ENCODE assay signal across 2 cellular contexts in the genomic region with DNA sequence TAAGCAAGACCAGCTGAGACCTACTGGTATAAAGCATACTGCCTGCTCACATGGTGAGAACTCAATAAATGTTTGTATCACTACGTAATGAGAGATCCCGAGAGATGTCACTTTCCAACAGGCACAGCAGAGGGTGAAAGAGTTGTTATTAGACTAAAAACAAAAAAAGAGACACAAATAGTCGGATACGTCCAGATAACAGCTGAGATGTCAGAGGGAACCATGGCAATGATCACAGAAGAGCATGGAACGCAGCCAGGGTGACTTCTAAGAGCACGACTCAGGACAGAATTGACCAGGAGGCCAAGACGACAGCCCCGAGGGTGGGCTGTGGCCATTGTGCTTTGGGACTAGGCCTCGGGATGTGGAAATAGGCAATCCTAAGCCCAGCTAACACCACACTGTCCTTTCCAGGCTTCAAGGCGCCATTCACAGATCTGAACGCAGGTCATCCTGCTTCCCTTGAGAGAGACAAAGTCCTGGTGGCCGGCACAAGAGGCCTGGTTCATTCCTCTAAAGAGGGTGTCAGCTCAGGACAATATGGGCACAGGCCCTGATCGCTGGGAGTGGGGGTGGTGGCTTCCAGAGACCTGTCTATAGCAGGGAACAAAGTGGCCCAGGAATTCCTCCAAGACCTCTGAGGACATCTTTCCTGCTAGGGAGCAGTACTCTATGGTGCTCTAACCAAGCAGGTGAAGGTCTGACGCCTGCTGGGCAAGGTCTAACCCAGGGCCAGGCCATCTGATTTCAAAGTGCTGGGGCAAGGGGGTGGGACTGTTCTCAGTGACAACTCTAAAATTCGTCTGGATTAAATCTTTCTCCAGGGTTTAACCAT.
TF ChIP-seq lines count a peak whose summit lies in the region.

No MANE protein-coding gene starts in this region.

TF ChIP-seq in SK-N-SH, 30 proteins besides CTCF, POLR2A, EP300 and RAD21 (continued from another document):
- TF ChIP-seq, protein P1, sequence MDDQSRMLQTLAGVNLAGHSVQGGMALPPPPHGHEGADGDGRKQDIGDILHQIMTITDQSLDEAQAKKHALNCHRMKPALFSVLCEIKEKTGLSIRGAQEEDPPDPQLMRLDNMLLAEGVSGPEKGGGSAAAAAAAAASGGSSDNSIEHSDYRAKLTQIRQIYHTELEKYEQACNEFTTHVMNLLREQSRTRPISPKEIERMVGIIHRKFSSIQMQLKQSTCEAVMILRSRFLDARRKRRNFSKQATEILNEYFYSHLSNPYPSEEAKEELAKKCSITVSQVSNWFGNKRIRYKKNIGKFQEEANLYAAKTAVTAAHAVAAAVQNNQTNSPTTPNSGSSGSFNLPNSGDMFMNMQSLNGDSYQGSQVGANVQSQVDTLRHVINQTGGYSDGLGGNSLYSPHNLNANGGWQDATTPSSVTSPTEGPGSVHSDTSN (IDR thresholded peaks at IDR 0.05) = no peak

TF ChIP-seq in SK-N-SH treated with all-trans-retinoic acid at 6 μM for 48 hours, 23 proteins besides CTCF, POLR2A, EP300 and RAD21 (continued from another document):
- TF ChIP-seq, protein P2, sequence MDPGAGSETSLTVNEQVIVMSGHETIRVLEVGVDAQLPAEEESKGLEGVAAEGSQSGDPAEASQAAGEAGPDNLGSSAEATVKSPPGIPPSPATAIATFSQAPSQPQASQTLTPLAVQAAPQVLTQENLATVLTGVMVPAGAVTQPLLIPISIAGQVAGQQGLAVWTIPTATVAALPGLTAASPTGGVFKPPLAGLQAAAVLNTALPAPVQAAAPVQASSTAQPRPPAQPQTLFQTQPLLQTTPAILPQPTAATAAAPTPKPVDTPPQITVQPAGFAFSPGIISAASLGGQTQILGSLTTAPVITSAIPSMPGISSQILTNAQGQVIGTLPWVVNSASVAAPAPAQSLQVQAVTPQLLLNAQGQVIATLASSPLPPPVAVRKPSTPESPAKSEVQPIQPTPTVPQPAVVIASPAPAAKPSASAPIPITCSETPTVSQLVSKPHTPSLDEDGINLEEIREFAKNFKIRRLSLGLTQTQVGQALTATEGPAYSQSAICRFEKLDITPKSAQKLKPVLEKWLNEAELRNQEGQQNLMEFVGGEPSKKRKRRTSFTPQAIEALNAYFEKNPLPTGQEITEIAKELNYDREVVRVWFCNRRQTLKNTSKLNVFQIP (CRISPR knock-in tag; IDR thresholded peaks at IDR 0.05; ENCODE audit: borderline replicate concordance, low read depth) = no peak
- TF ChIP-seq, protein P3, sequence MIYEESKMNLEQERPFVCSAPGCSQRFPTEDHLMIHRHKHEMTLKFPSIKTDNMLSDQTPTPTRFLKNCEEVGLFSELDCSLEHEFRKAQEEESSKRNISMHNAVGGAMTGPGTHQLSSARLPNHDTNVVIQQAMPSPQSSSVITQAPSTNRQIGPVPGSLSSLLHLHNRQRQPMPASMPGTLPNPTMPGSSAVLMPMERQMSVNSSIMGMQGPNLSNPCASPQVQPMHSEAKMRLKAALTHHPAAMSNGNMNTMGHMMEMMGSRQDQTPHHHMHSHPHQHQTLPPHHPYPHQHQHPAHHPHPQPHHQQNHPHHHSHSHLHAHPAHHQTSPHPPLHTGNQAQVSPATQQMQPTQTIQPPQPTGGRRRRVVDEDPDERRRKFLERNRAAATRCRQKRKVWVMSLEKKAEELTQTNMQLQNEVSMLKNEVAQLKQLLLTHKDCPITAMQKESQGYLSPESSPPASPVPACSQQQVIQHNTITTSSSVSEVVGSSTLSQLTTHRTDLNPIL (CRISPR knock-in tag; IDR thresholded peaks at IDR 0.05; ENCODE audit: low read depth) = no peak
- TF ChIP-seq GLIS3 (CRISPR knock-in tag; IDR thresholded peaks at IDR 0.05) = no peak
- TF ChIP-seq, protein P4, sequence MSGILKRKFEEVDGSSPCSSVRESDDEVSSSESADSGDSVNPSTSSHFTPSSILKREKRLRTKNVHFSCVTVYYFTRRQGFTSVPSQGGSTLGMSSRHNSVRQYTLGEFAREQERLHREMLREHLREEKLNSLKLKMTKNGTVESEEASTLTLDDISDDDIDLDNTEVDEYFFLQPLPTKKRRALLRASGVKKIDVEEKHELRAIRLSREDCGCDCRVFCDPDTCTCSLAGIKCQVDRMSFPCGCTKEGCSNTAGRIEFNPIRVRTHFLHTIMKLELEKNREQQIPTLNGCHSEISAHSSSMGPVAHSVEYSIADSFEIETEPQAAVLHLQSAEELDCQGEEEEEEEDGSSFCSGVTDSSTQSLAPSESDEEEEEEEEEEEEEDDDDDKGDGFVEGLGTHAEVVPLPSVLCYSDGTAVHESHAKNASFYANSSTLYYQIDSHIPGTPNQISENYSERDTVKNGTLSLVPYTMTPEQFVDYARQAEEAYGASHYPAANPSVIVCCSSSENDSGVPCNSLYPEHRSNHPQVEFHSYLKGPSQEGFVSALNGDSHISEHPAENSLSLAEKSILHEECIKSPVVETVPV (CRISPR knock-in tag; IDR thresholded peaks at IDR 0.05) = no peak
- TF ChIP-seq ESRRG (CRISPR knock-in tag; IDR thresholded peaks at IDR 0.05) = no peak
- no peak for TF ChIP-seq TOX (CRISPR knock-in tag; IDR thresholded peaks at IDR 0.05; ENCODE audit: borderline replicate concordance)
- TF ChIP-seq, protein P5, sequence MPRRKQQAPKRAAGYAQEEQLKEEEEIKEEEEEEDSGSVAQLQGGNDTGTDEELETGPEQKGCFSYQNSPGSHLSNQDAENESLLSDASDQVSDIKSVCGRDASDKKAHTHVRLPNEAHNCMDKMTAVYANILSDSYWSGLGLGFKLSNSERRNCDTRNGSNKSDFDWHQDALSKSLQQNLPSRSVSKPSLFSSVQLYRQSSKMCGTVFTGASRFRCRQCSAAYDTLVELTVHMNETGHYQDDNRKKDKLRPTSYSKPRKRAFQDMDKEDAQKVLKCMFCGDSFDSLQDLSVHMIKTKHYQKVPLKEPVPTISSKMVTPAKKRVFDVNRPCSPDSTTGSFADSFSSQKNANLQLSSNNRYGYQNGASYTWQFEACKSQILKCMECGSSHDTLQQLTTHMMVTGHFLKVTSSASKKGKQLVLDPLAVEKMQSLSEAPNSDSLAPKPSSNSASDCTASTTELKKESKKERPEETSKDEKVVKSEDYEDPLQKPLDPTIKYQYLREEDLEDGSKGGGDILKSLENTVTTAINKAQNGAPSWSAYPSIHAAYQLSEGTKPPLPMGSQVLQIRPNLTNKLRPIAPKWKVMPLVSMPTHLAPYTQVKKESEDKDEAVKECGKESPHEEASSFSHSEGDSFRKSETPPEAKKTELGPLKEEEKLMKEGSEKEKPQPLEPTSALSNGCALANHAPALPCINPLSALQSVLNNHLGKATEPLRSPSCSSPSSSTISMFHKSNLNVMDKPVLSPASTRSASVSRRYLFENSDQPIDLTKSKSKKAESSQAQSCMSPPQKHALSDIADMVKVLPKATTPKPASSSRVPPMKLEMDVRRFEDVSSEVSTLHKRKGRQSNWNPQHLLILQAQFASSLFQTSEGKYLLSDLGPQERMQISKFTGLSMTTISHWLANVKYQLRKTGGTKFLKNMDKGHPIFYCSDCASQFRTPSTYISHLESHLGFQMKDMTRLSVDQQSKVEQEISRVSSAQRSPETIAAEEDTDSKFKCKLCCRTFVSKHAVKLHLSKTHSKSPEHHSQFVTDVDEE (CRISPR knock-in tag; IDR thresholded peaks at IDR 0.05) = no peak
- no peak for TF ChIP-seq ZNF70 (CRISPR knock-in tag; IDR thresholded peaks at IDR 0.05)
- no peak for TF ChIP-seq ZC3H10 (CRISPR knock-in tag; IDR thresholded peaks at IDR 0.05)
